ENCODE assay signal across 8 cellular contexts in the genomic region with DNA sequence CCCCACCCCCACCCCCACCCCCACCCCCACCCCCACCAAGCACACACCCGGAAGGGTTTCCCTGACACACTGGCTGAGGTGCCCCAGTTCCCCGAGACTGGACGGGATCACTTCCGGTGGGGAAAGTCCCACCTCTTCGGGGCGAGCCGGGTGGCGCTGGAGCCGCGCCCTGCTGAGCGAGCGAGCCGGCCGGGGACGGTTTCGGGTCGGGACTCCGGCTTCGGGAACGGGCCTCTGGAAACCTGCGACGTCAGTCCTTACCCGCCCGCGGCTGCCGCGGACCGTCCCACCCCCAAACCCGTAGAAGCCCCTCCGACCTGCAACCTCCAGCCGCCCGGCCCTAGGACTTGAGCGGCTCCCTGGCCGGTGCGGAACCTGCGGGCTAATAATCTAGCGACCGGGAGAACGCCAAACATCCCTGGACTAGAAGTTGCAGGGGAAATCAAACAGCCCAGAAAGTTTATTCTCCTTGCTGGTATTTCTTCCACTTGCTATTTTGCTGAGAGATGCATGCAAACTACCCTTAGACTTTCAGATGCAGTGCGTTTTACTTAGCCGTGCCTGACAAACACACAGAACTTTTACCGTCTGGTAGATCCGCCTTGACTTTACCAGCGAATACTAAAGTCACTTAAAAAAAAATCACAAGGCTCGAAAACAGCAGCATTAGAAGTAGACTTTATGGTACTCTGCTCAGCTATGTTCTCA. TPM values are rescaled to one million over a fixed set of nuclear protein-coding genes. Genes with fewer than 3 reads are reported as not detected.
DNase-seq lines count a peak whose midpoint lies in the region; ATAC-seq, FAIRE-seq and TF ChIP-seq lines count a peak whose summit lies in the region.

No MANE protein-coding gene starts in this region.

- BruUV-seq in Caco-2 (replicated peaks; lab: Mats Ljungman, UMichigan), result no TSS peak

- ATAC-seq in GM21381 (IDR thresholded peaks at IDR 0.05; ENCODE audit: unreplicated experiment) (peak; percentile 56), mucosa of descending colon (peak; percentile 92)

- H3K27ac Mint-ChIP-seq in Caco-2 (ENCODE audit: unreplicated experiment), result no peak overlapping the region

- H3K9me3 ChIP-seq in Caco-2 (no peaks in the 10 kb centered on the region), NT2/D1 (ENCODE audit: insufficient read depth, low read length) (no peaks in the 10 kb centered on the region), mucosa of descending colon (no peaks in the 10 kb centered on the region)

- no peaks in the 10 kb centered on the region for H3K4me1 ChIP-seq in Caco-2
- H3K4me1 ChIP-seq in NT2/D1 (ENCODE audit: insufficient read depth, insufficient read length), result no peaks in the 10 kb centered on the region
- peaks cover 3% of the 10 kb centered on the region for H3K4me1 ChIP-seq in mucosa of descending colon (ENCODE audit: low read depth)

- H3K36me3 Mint-ChIP-seq in Caco-2 (ENCODE audit: insufficient read depth, unreplicated experiment), result peaks cover 7% of the 10 kb centered on the region

- intact Hi-C loops in Caco-2 (cut with micrococcal nuclease; ENCODE audit: unreplicated experiment) (loop anchor here (2.0 to 5.0 kb wide), 3 partner anchors 36 to 377 kb away; a partner anchor contains a TSS), mucosa of descending colon (cut with DNase I, micrococcal nuclease) (no loop called here)

- TF ChIP-seq CTCF in Caco-2 (IDR thresholded peaks at IDR 0.05; ENCODE audit: insufficient read depth in 1 of 2, low read depth in 1 of 2, low read length in 1 of 2, severe bottlenecking in 1 of 2, unreplicated experiment in 1 of 2) (no peak), epithelial cell of esophagus (IDR thresholded peaks at IDR 0.05; ENCODE audit: insufficient read depth, low read depth, low read length, missing control alignments) (no peak), mucosa of descending colon (IDR thresholded peaks at IDR 0.05) (no peak)

- H3K4me1 Mint-ChIP-seq in Caco-2 (ENCODE audit: low read depth, unreplicated experiment), result peaks cover 5% of the 10 kb centered on the region

- peak overlapping the region; percentile 86 for H3K4me3 Mint-ChIP-seq in Caco-2 (ENCODE audit: unreplicated experiment)

- peak overlapping the region; percentile 64 for H3K9ac ChIP-seq in NT2/D1 (ENCODE audit: insufficient read length, low read depth)

- CTCF ChIA-PET in Caco-2 (lab: Charles Lee), result interaction anchor here (1.2 to 3.4 kb wide), 4 partner anchors 18 to 397 kb away, joined by 3 to 67 read pairs (median 5); no protein-coding TSS in a partner anchor

- POLR2A ChIA-PET in Caco-2 (lab: Charles Lee), result interaction anchor here (0.6 kb wide), 2 partner anchors 18 to 102 kb away, joined by 3 to 5 read pairs; no protein-coding TSS in a partner anchor

- no peaks in the 10 kb centered on the region for H3K27me3 Mint-ChIP-seq in Caco-2 (ENCODE audit: insufficient read depth, unreplicated experiment)

- H3K36me3 ChIP-seq in Caco-2 (ENCODE audit: control insufficient read depth, insufficient read depth, low read length), result no peaks in the 10 kb centered on the region
- H3K36me3 ChIP-seq in NT2/D1 (ENCODE audit: insufficient read depth, insufficient read length, low read length), result peaks cover 3% of the 10 kb centered on the region
- no peaks in the 10 kb centered on the region for H3K36me3 ChIP-seq in mucosa of descending colon (ENCODE audit: low read depth)

- no peaks in the 10 kb centered on the region for H3K9me3 Mint-ChIP-seq in Caco-2 (ENCODE audit: unreplicated experiment)

- FAIRE-seq in HTR-8/SVneo (lab: Jason Lieb, UNC), result no peak

- DNase-seq in Caco-2 (peak; percentile 86 to 89), HTR-8/SVneo (ENCODE audit: insufficient read length, low spot score) (peak; percentile 57), NT2/D1 (ENCODE audit: low read depth, low spot score) (peak; percentile 42), epithelial cell of esophagus (ENCODE audit: low read depth) (peak; percentile 88), mucosa of descending colon (peak; percentile 81 to 90 (median 85))
- peak; percentile 49 for DNase-seq in activated CD8-positive, alpha-beta memory T cell treated with anti-CD3 and anti-CD28 coated beads, Interleukin-2, amount 50 U/mL, for 24 hours (ENCODE audit: extremely low read depth)
- peak; percentile 54 to 63 for DNase-seq in stimulated activated CD8-positive, alpha-beta memory T cell treated with anti-CD3 and anti-CD28 coated beads, Interleukin-2, amount 100 ng/mL, for 48 hours (ENCODE audit: low read depth in 2 of 2)

- no peaks in the 10 kb centered on the region for H3K27me3 ChIP-seq in Caco-2 (replicated peaks; ENCODE audit: control insufficient read depth, insufficient read depth, low read length)
- no peaks in the 10 kb centered on the region for H3K27me3 ChIP-seq in NT2/D1 (ENCODE audit: insufficient read depth, insufficient read length)

- H3K4me3 ChIP-seq in Caco-2 (ENCODE audit: low read depth, low read length) (peak overlapping the region; percentile 80), NT2/D1 (ENCODE audit: insufficient read length, low read depth) (peak overlapping the region; percentile 42), epithelial cell of esophagus (ENCODE audit: low read length) (peak overlapping the region; percentile 67), mucosa of descending colon (peak overlapping the region; percentile 32)

RNA-seq across cellular contexts. Expression of a gene that starts 1.0 kb away (rescaled TPM):
- 24.9 and 26.6 TPM in 2 replicates for total RNA-seq in Caco-2 (2022)
- 10 to 100 TPM; 24.4 to 26.9 (median 25.7) TPM for total RNA-seq in mucosa of descending colon

Comparison
In these comparisons a context has a peak if more than half of its experiments do, and no peak if none do; other contexts are left out.
1. Peak in every context shown above with its lines: DNase-seq, ATAC-seq and H3K4me3 ChIP-seq.